20 cellular contexts compared by ENCODE assay signal in genomic region chr7:158471716-158472115, GRCh38.
"Had no signal": no experiment of that assay in that cellular context is flagged by ENCODE, and none has a peak within 500 bp of the region (broad histone marks: within the 10 kb centered on the region; RNA-seq: fewer than 3 reads in every experiment).

No MANE protein-coding gene starts in this region.

- H3K27ac ChIP-seq: coronary artery, psoas muscle, skin epidermis, spleen, thoracic aorta, tibial nerve, upper lobe of left lung had no signal

- DNase-seq: dermis blood vessel endothelial cell; effector memory CD8-positive, alpha-beta T cell; immature natural killer cell; islet precursor cell; left ventricle myocardium superior; natural killer cell; nucleus accumbens; psoas muscle; right cardiac atrium; stimulated activated CD4-positive, alpha-beta T cell treated with anti-CD3 and anti-CD28 coated beads, Interleukin-4, amount 100 ng/mL, for 4 hours; stimulated activated naive CD8-positive, alpha-beta T cell treated with anti-CD3 and anti-CD28 coated beads, Interleukin-15, Interleukin-2, amounts not matched to agents 100 U/mL and 50 U/mL, for 24 hours; substantia nigra had no signal

- ATAC-seq: effector memory CD8-positive, alpha-beta T cell; left ventricle myocardium superior; natural killer cell; psoas muscle; right cardiac atrium; stimulated activated memory B cell treated with anti-CD40 and anti-IgM and Interleukin-4, amounts not matched to agents 10 μg/mL and 1 μg/mL and 100 μg/mL, for 72 hours; stimulated activated naive CD8-positive, alpha-beta T cell treated with anti-CD3 and anti-CD28 coated beads, Interleukin-15, Interleukin-2, amounts not matched to agents 100 U/mL and 50 U/mL, for 24 hours had no signal

- H3K4me3 ChIP-seq: coronary artery, lung, psoas muscle, skin epidermis, spleen, thoracic aorta, tibial nerve, upper lobe of left lung had no signal

- H3K36me3 ChIP-seq: spleen, thoracic aorta, tibial nerve, upper lobe of left lung had no signal

- H3K27me3 ChIP-seq: upper lobe of left lung had no signal

- H3K4me1 ChIP-seq: psoas muscle, tibial nerve had no signal

- H3K9me3 ChIP-seq: psoas muscle, spleen, thoracic aorta, tibial nerve, upper lobe of left lung had no signal
